8 cellular contexts compared by ENCODE assay signal in the genomic region with DNA sequence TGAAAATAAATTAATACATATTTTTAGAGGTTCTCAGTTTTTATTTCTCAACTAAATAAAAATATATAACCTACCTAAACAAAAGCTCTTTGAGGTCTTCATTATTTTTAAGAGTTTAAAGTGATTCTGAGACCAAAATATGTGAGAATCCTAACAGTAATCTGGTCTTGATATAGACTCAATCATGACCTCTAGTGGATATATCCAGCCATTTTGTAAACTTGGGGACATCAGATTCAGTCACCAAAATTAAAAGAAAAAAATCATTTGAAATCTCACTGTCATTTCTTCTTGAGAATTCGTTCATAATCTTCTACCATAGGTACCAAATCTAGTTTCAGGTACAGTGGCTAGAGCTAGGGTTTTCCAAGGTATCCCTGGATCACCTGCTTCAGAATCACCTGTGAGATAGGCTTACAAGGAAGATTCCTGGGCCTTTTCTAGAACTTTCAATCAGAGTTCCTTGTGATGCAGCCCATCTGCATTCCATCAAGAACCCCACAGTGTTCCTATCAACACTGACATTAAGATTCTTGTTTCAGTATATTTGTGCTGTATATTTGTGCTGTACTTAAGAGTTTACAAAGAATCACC.
DNase-seq lines count a peak whose midpoint lies in the region; ATAC-seq, FAIRE-seq and TF ChIP-seq lines count a peak whose summit lies in the region.

No MANE protein-coding gene starts in this region.

- H3K4me2 ChIP-seq in GM23338 (no peak overlapping the region), keratinocyte (ENCODE audit: control insufficient read depth, extremely low read depth, insufficient read depth, low read depth, low read length) (no peak overlapping the region)

- H3K4me3 Mint-ChIP-seq in GM23338 = no peak overlapping the region
- no peak overlapping the region for H3K4me3 Mint-ChIP-seq in CD4-positive, alpha-beta T cell
- H3K4me3 Mint-ChIP-seq in activated T-helper 17 cell treated with anti-CD3 and anti-CD28 coated beads, Interleukin-2, amount 50 U/mL, for 72 hours = no peak overlapping the region

- no peaks in the 10 kb centered on the region for H3K36me3 Mint-ChIP-seq in GM23338 (ENCODE audit: low read depth)
- H3K36me3 Mint-ChIP-seq in CD4-positive, alpha-beta T cell (ENCODE audit: low read depth) = no peaks in the 10 kb centered on the region
- no peaks in the 10 kb centered on the region for H3K36me3 Mint-ChIP-seq in activated T-helper 17 cell treated with anti-CD3 and anti-CD28 coated beads, Interleukin-2, amount 50 U/mL, for 72 hours (ENCODE audit: low read depth)

- peaks cover 2% of the 10 kb centered on the region for H3K27me3 Mint-ChIP-seq in GM23338 (ENCODE audit: insufficient read depth, low read depth, poor library complexity)
- no peaks in the 10 kb centered on the region for H3K27me3 Mint-ChIP-seq in CD4-positive, alpha-beta T cell
- peaks cover 6% of the 10 kb centered on the region for H3K27me3 Mint-ChIP-seq in activated T-helper 17 cell treated with anti-CD3 and anti-CD28 coated beads, Interleukin-2, amount 50 U/mL, for 72 hours

- H3K27ac ChIP-seq in GM23338 (ENCODE audit: low read depth) = no peak overlapping the region
- no peak overlapping the region for H3K27ac ChIP-seq in keratinocyte (ENCODE audit: control insufficient read depth, insufficient read depth, low read length)
- no peak overlapping the region for H3K27ac ChIP-seq in CD4-positive, alpha-beta T cell (ENCODE audit: low read depth, low read length)

- ATAC-seq in GM23338 (no peak), GM18505 (IDR thresholded peaks at IDR 0.05; ENCODE audit: unreplicated experiment) (no peak)
- no peak for ATAC-seq in CD4-positive, alpha-beta T cell (ENCODE audit: poor library complexity)
- ATAC-seq in activated T-helper 17 cell treated with anti-CD3 and anti-CD28 coated beads, Interleukin-2, amount 50 U/mL, for 72 hours (replicated peaks) = no peak

- no peak for TF ChIP-seq POLR2A in GM18505 (IDR thresholded peaks at IDR 0.05; ENCODE audit: borderline replicate concordance, extremely low read depth, insufficient read depth, insufficient read length)

- DNase-seq in AG09309 (ENCODE audit: low read depth) (no peak), GM23338 (ENCODE audit: low spot score) (peak; percentile 57), SK-N-DZ (ENCODE audit: low spot score) (peak; percentile 40), keratinocyte (ENCODE audit: low read depth, low spot score) (no peak), NCI-H128 (lab: John Stamatoyannopoulos, UW; ENCODE audit: unreplicated experiment) (no peak)
- no peak for DNase-seq in CD4-positive, alpha-beta T cell

- no peaks in the 10 kb centered on the region for H3K9me1 ChIP-seq in keratinocyte (ENCODE audit: control insufficient read depth, extremely low read depth, insufficient read depth, low read length)

- no peaks in the 10 kb centered on the region; the same call in 1 of the 2 replicates for H3K4me1 ChIP-seq in GM23338 (ENCODE audit: insufficient read depth)
- H3K4me1 ChIP-seq in keratinocyte (ENCODE audit: control insufficient read depth, extremely low read depth, insufficient read depth, low read length) = peaks cover 3% of the 10 kb centered on the region

- POLR2A ChIA-PET in CD4-positive, alpha-beta T cell (lab: Charles Lee) = interaction anchor here (0.6 kb wide), 1 partner anchor 56 kb away, joined by 3 read pairs; no protein-coding TSS in a partner anchor

- no peaks in the 10 kb centered on the region for H3F3A ChIP-seq in GM23338 (replicated peaks; ENCODE audit: low read depth)

- no peak overlapping the region for H2AFZ ChIP-seq in GM23338
- H2AFZ ChIP-seq in keratinocyte (ENCODE audit: control insufficient read depth, low read length) = no peak overlapping the region

- H3K36me3 ChIP-seq in GM23338 (ENCODE audit: insufficient read depth) (no peaks in the 10 kb centered on the region), keratinocyte (ENCODE audit: control insufficient read depth in 2 of 2, extremely low read depth in 1 of 2, insufficient read depth in 2 of 2, low read length in 2 of 2) (no peaks in the 10 kb centered on the region)

- no peak overlapping the region for H3K27ac Mint-ChIP-seq in GM23338
- no peak overlapping the region for H3K27ac Mint-ChIP-seq in CD4-positive, alpha-beta T cell
- no peak overlapping the region for H3K27ac Mint-ChIP-seq in activated T-helper 17 cell treated with anti-CD3 and anti-CD28 coated beads, Interleukin-2, amount 50 U/mL, for 72 hours

- H3K4me1 Mint-ChIP-seq in GM23338 = peaks cover 16% of the 10 kb centered on the region
- no peaks in the 10 kb centered on the region for H3K4me1 Mint-ChIP-seq in CD4-positive, alpha-beta T cell (ENCODE audit: low read depth)
- no peaks in the 10 kb centered on the region for H3K4me1 Mint-ChIP-seq in activated T-helper 17 cell treated with anti-CD3 and anti-CD28 coated beads, Interleukin-2, amount 50 U/mL, for 72 hours

- H4K20me1 ChIP-seq in GM23338 (replicated peaks; ENCODE audit: insufficient read depth) = no peaks in the 10 kb centered on the region
- H4K20me1 ChIP-seq in keratinocyte (ENCODE audit: control insufficient read depth, extremely low read depth, insufficient read depth, low read length) = no peaks in the 10 kb centered on the region

- H3K4me3 ChIP-seq in AG09309 (ENCODE audit: control insufficient read depth, low read depth, low read length) (no peak overlapping the region), GM23338 (no peak overlapping the region), keratinocyte (ENCODE audit: control insufficient read depth in 2 of 3, extremely low read depth in 1 of 3, insufficient read depth in 2 of 3, low read depth in 1 of 3, low read length in 3 of 3) (no peak overlapping the region)

- H3K9me2 ChIP-seq in GM23338 (ENCODE audit: insufficient read depth) = no peaks in the 10 kb centered on the region

- TF ChIP-seq CTCF in AG09309 (IDR thresholded peaks at IDR 0.05; ENCODE audit: control insufficient read depth, insufficient read depth, low read depth, low read length, missing control alignments) (peak; percentile 50), GM23338 (conservative IDR thresholded peaks at IDR 0.05; ENCODE audit: low read depth in 2 of 2) (peak; percentile 47 to 78; a peak in 3 of 4 replicates), keratinocyte (optimal IDR thresholded peaks at IDR 0.05 in 1 of 3, IDR thresholded peaks at IDR 0.05 in 1 of 3, conservative IDR thresholded peaks at IDR 0.05 in 1 of 3; ENCODE audit: extremely low read depth in 1 of 3, insufficient read depth in 2 of 3, low read length in 3 of 3) (peak in 2 of 3 experiments; percentile 16 to 32)
- no peak for TF ChIP-seq CTCF in CD4-positive, alpha-beta T cell (IDR thresholded peaks at IDR 0.05)

- H3K27me3 ChIP-seq in GM23338 (ENCODE audit: insufficient read depth) (no peaks in the 10 kb centered on the region), keratinocyte (ENCODE audit: control insufficient read depth, extremely low read depth, insufficient read depth, low read length) (no peaks in the 10 kb centered on the region)
- H3K27me3 ChIP-seq in CD4-positive, alpha-beta T cell (ENCODE audit: control insufficient read depth, insufficient read depth, low read length) = no peaks in the 10 kb centered on the region

- H3K9ac ChIP-seq in keratinocyte (ENCODE audit: control insufficient read depth, extremely low read depth, insufficient read depth, low read length) = no peak overlapping the region

- CTCF ChIA-PET in CD4-positive, alpha-beta T cell (lab: Charles Lee) = no interaction called here

- FAIRE-seq in keratinocyte (lab: Jason Lieb, UNC) = peak; percentile 36

- no peaks in the 10 kb centered on the region for H3K9me3 Mint-ChIP-seq in GM23338
- no peaks in the 10 kb centered on the region for H3K9me3 Mint-ChIP-seq in CD4-positive, alpha-beta T cell
- no peaks in the 10 kb centered on the region for H3K9me3 Mint-ChIP-seq in activated T-helper 17 cell treated with anti-CD3 and anti-CD28 coated beads, Interleukin-2, amount 50 U/mL, for 72 hours

- H3K79me2 ChIP-seq in GM23338 (replicated peaks; ENCODE audit: insufficient read depth) (no peaks in the 10 kb centered on the region), keratinocyte (ENCODE audit: control insufficient read depth, insufficient read depth, low read length) (no peaks in the 10 kb centered on the region)

- dilution Hi-C loops in keratinocyte (cut with MboI; ENCODE audit: extremely low pct_ligation_motif_present, low sequenced_read_pairs) = no loop called here

- intact Hi-C loops in CD4-positive, alpha-beta T cell (cut with DNase I, micrococcal nuclease) = no loop called here

- H3K9me3 ChIP-seq in keratinocyte (ENCODE audit: control insufficient read depth, low read depth, low read length) = no peaks in the 10 kb centered on the region
- no peaks in the 10 kb centered on the region for H3K9me3 ChIP-seq in CD4-positive, alpha-beta T cell (ENCODE audit: control insufficient read depth, low read length)

TF ChIP-seq in GM23338, 12 proteins besides CTCF, POLR2A, EP300 and RAD21 (continues in another document):
- no peak for TF ChIP-seq EZH2phosphoT487 (IDR thresholded peaks at IDR 0.05; ENCODE audit: unreplicated experiment)
- no peak for TF ChIP-seq POLR2AphosphoS5 (IDR thresholded peaks at IDR 0.05; ENCODE audit: low read depth)
- no peak for TF ChIP-seq JUNB (IDR thresholded peaks at IDR 0.05; ENCODE audit: unreplicated experiment)
- TF ChIP-seq CREB1 (CRISPR knock-in tag; IDR thresholded peaks at IDR 0.05; ENCODE audit: low read depth) = no peak

Comparison
In these comparisons a context has a peak if more than half of its experiments do, and no peak if none do; other contexts are left out.
1. DNase-seq: peak in GM23338 (single experiment) and SK-N-DZ (single experiment); none in AG09309 (single experiment), keratinocyte (single experiment), CD4-positive, alpha-beta T cell (0 of 10) and NCI-H128 (single experiment).